40 cellular contexts compared by ENCODE assay signal in genomic region chr20:43357352-43357751, GRCh38.
"Had no signal": no experiment of that assay in that cellular context is flagged by ENCODE, and none has a peak within 500 bp of the region (broad histone marks: within the 10 kb centered on the region; RNA-seq: fewer than 3 reads in every experiment).

No MANE protein-coding gene starts in this region.

- ATAC-seq: activated naive CD4-positive, alpha-beta T cell treated with anti-CD3 and anti-CD28 coated beads, Interleukin-2, amount 50 U/mL, for 72 hours; activated naive CD8-positive, alpha-beta T cell treated with anti-CD3 and anti-CD28 coated beads, Interleukin-2, amount 50 U/mL, for 24 hours; activated T-cell treated with anti-CD3 and anti-CD28 coated beads, Interleukin-2, amount 50 U/mL, for 4 hours; activated T-cell treated with anti-CD3 and anti-CD28 coated beads, Interleukin-2, amount 50 U/mL, for 72 hours; activated T-helper 17 cell treated with anti-CD3 and anti-CD28 coated beads, Interleukin-2, amount 50 U/mL, for 72 hours; body of pancreas had no signal

- H3K9me3 ChIP-seq: adrenal gland, ascending aorta, body of pancreas, breast epithelium had no signal

- H3K4me3 Mint-ChIP-seq: activated naive CD4-positive, alpha-beta T cell treated with anti-CD3 and anti-CD28 coated beads for 36 hours; activated naive CD4-positive, alpha-beta T cell treated with anti-CD3 and anti-CD28 coated beads, Interleukin-2, amount 50 U/mL, for 24 hours; activated naive CD8-positive, alpha-beta T cell; activated naive CD8-positive, alpha-beta T cell treated with anti-CD3 and anti-CD28 coated beads for 36 hours; activated naive CD8-positive, alpha-beta T cell treated with anti-CD3 and anti-CD28 coated beads, Interleukin-2, amount 10 ng/mL, durations not matched to agents 7 days and 5 days; activated naive CD8-positive, alpha-beta T cell treated with anti-CD3 and anti-CD28 coated beads, Interleukin-2, amount 50 U/mL, for 24 hours; activated T-cell treated with anti-CD3 and anti-CD28 coated beads, Interleukin-2, amount 50 U/mL, for 24 hours; activated T-cell treated with anti-CD3 and anti-CD28 coated beads, Interleukin-2, amount 50 U/mL, for 4 hours; activated T-cell treated with anti-CD3 and anti-CD28 coated beads, Interleukin-2, amount 50 U/mL, for 72 hours; activated T-helper 1 cell treated with anti-CD3 and anti-CD28 coated beads, Interleukin-12 subunit alpha, Interleukin-12 subunit beta, Interleukin-2, Interleukin-4 antibody, amounts not matched to agents 30 ng/mL and 10 ng/mL and 1 ng/mL, durations not matched to agents 14 hours and 24 hours and 36 hours; activated T-helper 17 cell treated with anti-CD3 and anti-CD28 coated beads, Interleukin-2, amount 50 U/mL, for 72 hours; brain; central memory CD8-positive, alpha-beta T cell had no signal

- H3K36me3 Mint-ChIP-seq: activated naive CD4-positive, alpha-beta T cell treated with anti-CD3 and anti-CD28 coated beads, Interleukin-2, amount 50 U/mL, for 24 hours; activated naive CD4-positive, alpha-beta T cell treated with anti-CD3 and anti-CD28 coated beads, Interleukin-2, amount 50 U/mL, for 72 hours; activated naive CD8-positive, alpha-beta T cell; activated naive CD8-positive, alpha-beta T cell treated with anti-CD3 and anti-CD28 coated beads for 36 hours; activated naive CD8-positive, alpha-beta T cell treated with anti-CD3 and anti-CD28 coated beads, Interleukin-2, amount 10 ng/mL, durations not matched to agents 7 days and 5 days; brain had no signal

- H3K27ac ChIP-seq: adrenal gland, ascending aorta, body of pancreas, brain microvascular endothelial cell, breast epithelium, cardiac muscle cell had no signal

- H3K27ac Mint-ChIP-seq: activated naive CD4-positive, alpha-beta T cell treated with anti-CD3 and anti-CD28 coated beads for 36 hours; activated naive CD4-positive, alpha-beta T cell treated with anti-CD3 and anti-CD28 coated beads, Interleukin-2, amount 50 U/mL, for 24 hours; activated naive CD4-positive, alpha-beta T cell treated with anti-CD3 and anti-CD28 coated beads, Interleukin-2, amount 50 U/mL, for 72 hours; activated naive CD8-positive, alpha-beta T cell; activated naive CD8-positive, alpha-beta T cell treated with anti-CD3 and anti-CD28 coated beads for 36 hours; activated naive CD8-positive, alpha-beta T cell treated with anti-CD3 and anti-CD28 coated beads, Interleukin-2, amount 10 ng/mL, durations not matched to agents 7 days and 5 days; activated naive CD8-positive, alpha-beta T cell treated with anti-CD3 and anti-CD28 coated beads, Interleukin-2, amount 50 U/mL, for 24 hours; activated T-cell treated with anti-CD3 and anti-CD28 coated beads, Interleukin-2, amount 50 U/mL, for 24 hours; activated T-cell treated with anti-CD3 and anti-CD28 coated beads, Interleukin-2, amount 50 U/mL, for 72 hours; activated T-helper 1 cell treated with anti-CD3 and anti-CD28 coated beads, Interleukin-12 subunit alpha, Interleukin-12 subunit beta, Interleukin-2, Interleukin-4 antibody, amounts not matched to agents 30 ng/mL and 10 ng/mL and 1 ng/mL, durations not matched to agents 14 hours and 24 hours and 36 hours; activated T-helper 17 cell treated with anti-CD3 and anti-CD28 coated beads, Interleukin-2, amount 50 U/mL, for 72 hours; activated T-helper 2 cell treated with anti-CD3 and anti-CD28 coated beads, Interferon-gamma antibody, Interleukin-2, Interleukin-4, amounts not matched to agents 10 μg/mL and 5 μg/mL and 100 μg/mL, durations not matched to agents 14 hours and 24 hours and 36 hours; brain had no signal

- FAIRE-seq: astrocyte, bronchial epithelial cell had no signal

- H3K36me3 ChIP-seq: adrenal gland, ascending aorta, brain microvascular endothelial cell, breast epithelium, cardiac muscle cell had no signal

- H3K27me3 Mint-ChIP-seq: activated naive CD8-positive, alpha-beta T cell treated with anti-CD3 and anti-CD28 coated beads, Interleukin-2, amount 10 ng/mL, durations not matched to agents 7 days and 5 days; activated naive CD8-positive, alpha-beta T cell treated with anti-CD3 and anti-CD28 coated beads, Interleukin-2, amount 50 U/mL, for 24 hours had no signal

- DNase-seq: activated effector memory CD4-positive, alpha-beta T cell treated with anti-CD3 and anti-CD28 coated beads, Interleukin-2, amount 50 U/mL, for 16 hours; activated effector memory CD4-positive, alpha-beta T cell treated with Interleukin-2 at 50 U/mL for 16 hours; activated gamma-delta T cell; activated gamma-delta T cell treated with Interleukin-2 at 50 U/mL for 16 hours; activated naive CD4-positive, alpha-beta T cell; activated naive CD4-positive, alpha-beta T cell treated with anti-CD3 and anti-CD28 coated beads for 36 hours; activated naive CD4-positive, alpha-beta T cell treated with anti-CD3 and anti-CD28 coated beads, Interleukin-2, amount 50 U/mL, for 16 hours; activated naive CD4-positive, alpha-beta T cell treated with Interleukin-2 at 50 U/mL for 16 hours; activated naive CD8-positive, alpha-beta T cell treated with anti-CD3 and anti-CD28 coated beads for 36 hours; activated naive CD8-positive, alpha-beta T cell treated with anti-CD3 and anti-CD28 coated beads, Interleukin-2, amount 10 ng/mL, durations not matched to agents 7 days and 5 days; activated naive CD8-positive, alpha-beta T cell treated with anti-CD3 and anti-CD28 coated beads, Interleukin-2, amount 50 U/mL, for 24 hours; activated T-cell treated with anti-CD3 and anti-CD28 coated beads for 4 hours; activated T-cell treated with anti-CD3 and anti-CD28 coated beads, Interleukin-2, amount 50 U/mL, for 1 hour; activated T-cell treated with anti-CD3 and anti-CD28 coated beads, Interleukin-2, amount 50 U/mL, for 24 hours; activated T-cell treated with anti-CD3 and anti-CD28 coated beads, Interleukin-2, amount 50 U/mL, for 4 hours; activated T-cell treated with anti-CD3 and anti-CD28 coated beads, Interleukin-2, amount 50 U/mL, for 48 hours; activated T-cell treated with anti-CD3 and anti-CD28 coated beads, Interleukin-2, amount 50 U/mL, for 72 hours; adrenal gland; amniotic stem cell; amygdala; anterior cingulate cortex; aorta; body of pancreas; brain microvascular endothelial cell; caudate nucleus; central memory CD4-positive, alpha-beta T cell; cerebellar nuclear complex had no signal

- H3K4me1 ChIP-seq: adrenal gland, ascending aorta, body of pancreas, breast epithelium had no signal

- H3K4me3 ChIP-seq: adrenal gland, ascending aorta, body of pancreas, breast epithelium, cardiac muscle cell had no signal

- H3K4me1 Mint-ChIP-seq: activated naive CD4-positive, alpha-beta T cell treated with anti-CD3 and anti-CD28 coated beads, Interleukin-2, amount 50 U/mL, for 24 hours; activated naive CD8-positive, alpha-beta T cell treated with anti-CD3 and anti-CD28 coated beads for 36 hours; activated naive CD8-positive, alpha-beta T cell treated with anti-CD3 and anti-CD28 coated beads, Interleukin-2, amount 10 ng/mL, durations not matched to agents 7 days and 5 days; activated naive CD8-positive, alpha-beta T cell treated with anti-CD3 and anti-CD28 coated beads, Interleukin-2, amount 50 U/mL, for 24 hours; activated T-helper 17 cell treated with anti-CD3 and anti-CD28 coated beads, Interleukin-2, amount 50 U/mL, for 72 hours; brain; central memory CD8-positive, alpha-beta T cell had no signal

- H3K27me3 ChIP-seq: adrenal gland, ascending aorta, body of pancreas, brain microvascular endothelial cell, breast epithelium, cardiac muscle cell had no signal

- H3K9me3 Mint-ChIP-seq: activated naive CD4-positive, alpha-beta T cell treated with anti-CD3 and anti-CD28 coated beads for 36 hours; activated naive CD4-positive, alpha-beta T cell treated with anti-CD3 and anti-CD28 coated beads, Interleukin-2, amount 50 U/mL, for 24 hours; activated naive CD4-positive, alpha-beta T cell treated with anti-CD3 and anti-CD28 coated beads, Interleukin-2, amount 50 U/mL, for 72 hours; activated naive CD8-positive, alpha-beta T cell treated with anti-CD3 and anti-CD28 coated beads for 36 hours; activated naive CD8-positive, alpha-beta T cell treated with anti-CD3 and anti-CD28 coated beads, Interleukin-2, amount 10 ng/mL, durations not matched to agents 7 days and 5 days; activated naive CD8-positive, alpha-beta T cell treated with anti-CD3 and anti-CD28 coated beads, Interleukin-2, amount 50 U/mL, for 24 hours; activated T-cell treated with anti-CD3 and anti-CD28 coated beads, Interleukin-2, amount 50 U/mL, for 24 hours; activated T-cell treated with anti-CD3 and anti-CD28 coated beads, Interleukin-2, amount 50 U/mL, for 4 hours; activated T-cell treated with anti-CD3 and anti-CD28 coated beads, Interleukin-2, amount 50 U/mL, for 72 hours; activated T-helper 1 cell treated with anti-CD3 and anti-CD28 coated beads, Interleukin-12 subunit alpha, Interleukin-12 subunit beta, Interleukin-2, Interleukin-4 antibody, amounts not matched to agents 30 ng/mL and 10 ng/mL and 1 ng/mL, durations not matched to agents 14 hours and 24 hours and 36 hours; activated T-helper 17 cell treated with anti-CD3 and anti-CD28 coated beads, Interleukin-2, amount 50 U/mL, for 72 hours; activated T-helper 2 cell treated with anti-CD3 and anti-CD28 coated beads, Interferon-gamma antibody, Interleukin-2, Interleukin-4, amounts not matched to agents 10 μg/mL and 5 μg/mL and 100 μg/mL, durations not matched to agents 14 hours and 24 hours and 36 hours; central memory CD8-positive, alpha-beta T cell had no signal
